In the genomic region with DNA sequence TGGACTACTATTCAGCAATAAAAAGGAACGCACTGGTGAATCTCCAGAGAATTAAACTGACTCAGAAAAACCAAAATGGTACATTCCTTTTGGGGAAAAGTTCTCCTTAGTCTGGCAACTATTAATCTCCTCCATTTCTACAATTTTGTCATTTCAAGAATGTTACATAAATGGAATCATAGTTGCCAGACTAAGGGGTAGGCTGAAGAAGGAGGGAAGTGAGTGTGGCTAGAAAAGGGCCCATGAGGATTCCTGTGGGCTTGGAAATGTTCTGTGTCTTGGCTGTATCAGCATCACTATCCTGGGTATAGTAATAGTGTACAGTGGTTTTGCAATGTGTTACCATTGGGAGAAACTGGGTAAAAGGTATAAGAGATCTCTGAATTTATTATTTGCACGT, we compare ENCODE assay signal across 27 cellular contexts.
"Had no signal": no experiment of that assay in that cellular context is flagged by ENCODE, and none has a peak within 500 bp of the region (broad histone marks: within the 10 kb centered on the region; RNA-seq: fewer than 3 reads in every experiment).

No MANE protein-coding gene starts in this region.

- ATAC-seq: activated CD4-positive, alpha-beta T cell treated with anti-CD3 and anti-CD28 coated beads for 36 hours; activated CD8-positive, alpha-beta T cell treated with anti-CD3 and anti-CD28 coated beads for 36 hours; body of pancreas; heart left ventricle; T-helper 17 cell had no signal

- H3K9me3 Mint-ChIP-seq: activated CD8-positive, alpha-beta T cell treated with anti-CD3 and anti-CD28 coated beads for 36 hours; activated naive CD4-positive, alpha-beta T cell treated with anti-CD3 and anti-CD28 coated beads, Interleukin-2, amount 10 ng/mL, durations not matched to agents 7 days and 5 days; activated naive CD4-positive, alpha-beta T cell treated with anti-CD3 and anti-CD28 coated beads, Interleukin-2, amount 50 U/mL, for 72 hours; activated naive CD8-positive, alpha-beta T cell treated with anti-CD3 and anti-CD28 coated beads, Interleukin-2, amount 10 ng/mL, durations not matched to agents 7 days and 5 days; activated T-cell treated with anti-CD3 and anti-CD28 coated beads, Interleukin-2, amount 50 U/mL, for 4 hours; activated T-helper 17 cell treated with anti-CD3 and anti-CD28 coated beads, Interleukin-2, amount 50 U/mL, for 72 hours; T-helper 2 cell treated with Interferon-gamma antibody and Interleukin-4, amounts not matched to agents 5 μg/mL and 100 μg/mL, for 36 hours had no signal

- H3K4me1 Mint-ChIP-seq: activated T-helper 17 cell treated with anti-CD3 and anti-CD28 coated beads, Interleukin-2, amount 50 U/mL, for 72 hours had no signal

- H3K36me3 Mint-ChIP-seq: activated naive CD4-positive, alpha-beta T cell treated with anti-CD3 and anti-CD28 coated beads, Interleukin-2, amount 50 U/mL, for 72 hours had no signal

- H3K4me3 Mint-ChIP-seq: activated CD4-positive, alpha-beta T cell treated with anti-CD3 and anti-CD28 coated beads for 36 hours; activated CD8-positive, alpha-beta T cell treated with anti-CD3 and anti-CD28 coated beads for 36 hours; activated naive CD4-positive, alpha-beta T cell treated with anti-CD3 and anti-CD28 coated beads, Interleukin-2, amount 10 ng/mL, durations not matched to agents 7 days and 5 days; activated naive CD8-positive, alpha-beta T cell treated with anti-CD3 and anti-CD28 coated beads, Interleukin-2, amount 10 ng/mL, durations not matched to agents 7 days and 5 days; activated T-cell treated with anti-CD3 and anti-CD28 coated beads, Interleukin-2, amount 50 U/mL, for 4 hours; activated T-helper 17 cell treated with anti-CD3 and anti-CD28 coated beads, Interleukin-2, amount 50 U/mL, for 72 hours; T-helper 17 cell; T-helper 2 cell treated with Interferon-gamma antibody and Interleukin-4, amounts not matched to agents 5 μg/mL and 100 μg/mL, for 36 hours had no signal

- H3K27ac Mint-ChIP-seq: activated CD4-positive, alpha-beta T cell treated with anti-CD3 and anti-CD28 coated beads for 36 hours; activated CD8-positive, alpha-beta T cell treated with anti-CD3 and anti-CD28 coated beads for 36 hours; activated naive CD4-positive, alpha-beta T cell treated with anti-CD3 and anti-CD28 coated beads, Interleukin-2, amount 10 ng/mL, durations not matched to agents 7 days and 5 days; activated naive CD4-positive, alpha-beta T cell treated with anti-CD3 and anti-CD28 coated beads, Interleukin-2, amount 50 U/mL, for 72 hours; activated naive CD8-positive, alpha-beta T cell treated with anti-CD3 and anti-CD28 coated beads, Interleukin-2, amount 10 ng/mL, durations not matched to agents 7 days and 5 days; activated T-helper 17 cell treated with anti-CD3 and anti-CD28 coated beads, Interleukin-2, amount 50 U/mL, for 72 hours; T-helper 17 cell; T-helper 2 cell treated with Interferon-gamma antibody and Interleukin-4, amounts not matched to agents 5 μg/mL and 100 μg/mL, for 36 hours had no signal

- DNase-seq: activated CD4-positive, alpha-beta T cell treated with anti-CD3 and anti-CD28 coated beads for 36 hours; activated CD4-positive, alpha-beta T cell treated with anti-CD3 and anti-CD28 coated beads, Interleukin-2, amount 50 U/mL, for 1 hour; activated CD4-positive, alpha-beta T cell treated with anti-CD3 and anti-CD28 coated beads, Interleukin-2, amount 50 U/mL, for 48 hours; activated CD4-positive, CD25-positive, alpha-beta regulatory T cell; activated CD4-positive, CD25-positive, alpha-beta regulatory T cell treated with anti-CD3 and anti-CD28 coated beads, Interleukin-2, amount 50 U/mL, for 72 hours; activated CD8-positive, alpha-beta memory T cell treated with anti-CD3 and anti-CD28 coated beads for 24 hours; activated CD8-positive, alpha-beta T cell treated with anti-CD3 and anti-CD28 coated beads for 36 hours; activated effector memory CD4-positive, alpha-beta T cell treated with Interleukin-2 at 50 U/mL for 16 hours; activated gamma-delta T cell treated with Interleukin-2 at 50 U/mL for 16 hours; activated naive CD4-positive, alpha-beta T cell treated with anti-CD3 and anti-CD28 coated beads, Interleukin-2, amount 10 ng/mL, durations not matched to agents 7 days and 5 days; activated naive CD8-positive, alpha-beta T cell treated with anti-CD3 and anti-CD28 coated beads, Interleukin-2, amount 10 ng/mL, durations not matched to agents 7 days and 5 days; activated T-cell treated with anti-CD3 and anti-CD28 coated beads, Interleukin-2, amount 50 U/mL, for 4 hours; amygdala; aorta; body of pancreas; caudate nucleus; cortex of kidney; effector CD8-positive, alpha-beta T cell; esophagus squamous epithelium; foreskin fibroblast; heart left ventricle; T-helper 1 cell; T-helper 17 cell; T1000 had no signal

- H3K27me3 Mint-ChIP-seq: activated CD4-positive, alpha-beta T cell treated with anti-CD3 and anti-CD28 coated beads for 36 hours; activated CD8-positive, alpha-beta T cell treated with anti-CD3 and anti-CD28 coated beads for 36 hours; activated naive CD4-positive, alpha-beta T cell treated with anti-CD3 and anti-CD28 coated beads, Interleukin-2, amount 10 ng/mL, durations not matched to agents 7 days and 5 days; activated naive CD8-positive, alpha-beta T cell treated with anti-CD3 and anti-CD28 coated beads, Interleukin-2, amount 10 ng/mL, durations not matched to agents 7 days and 5 days; activated T-helper 17 cell treated with anti-CD3 and anti-CD28 coated beads, Interleukin-2, amount 50 U/mL, for 72 hours; T-helper 17 cell had no signal
